Comparison of ENCODE assay signal across 9 cellular contexts in the genomic region with DNA sequence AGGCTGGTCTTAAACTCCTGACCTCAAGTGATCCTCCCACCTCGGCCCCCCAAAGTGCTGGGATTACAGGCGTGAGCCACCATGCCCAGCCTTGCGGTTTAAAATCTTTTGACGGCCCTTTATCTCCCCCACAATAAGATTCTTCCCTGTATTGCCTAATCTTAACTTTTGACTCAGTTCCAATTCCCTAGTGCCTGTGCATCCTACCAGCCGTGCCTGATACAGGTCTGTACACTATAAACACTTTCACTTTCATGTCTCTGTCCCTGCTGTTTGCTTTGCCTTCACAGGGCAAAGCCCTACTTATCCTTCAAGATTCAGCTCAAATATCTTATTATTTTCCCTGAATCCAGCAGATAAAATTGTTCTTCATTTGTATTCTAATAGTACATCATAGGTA.
A peak's percentile ranks its signal among the peaks of the same experiment; 100 is the strongest.
DNase-seq lines count a peak whose midpoint lies in the region; ATAC-seq and TF ChIP-seq lines count a peak whose summit lies in the region.
"Had no signal": no experiment of that assay in that cellular context is flagged by ENCODE, and none has a peak within 500 bp of the region (broad histone marks: within the 10 kb centered on the region; RNA-seq: fewer than 3 reads in every experiment).

No MANE protein-coding gene starts in this region.

- H3K9me3 Mint-ChIP-seq in activated CD4-positive, alpha-beta T cell treated with anti-CD3 and anti-CD28 coated beads, Interleukin-2, amount 10 ng/mL, durations not matched to agents 24 days and 14 days, result no peaks in the 10 kb centered on the region
- no peaks in the 10 kb centered on the region for H3K9me3 Mint-ChIP-seq in stimulated activated memory B cell treated with anti-CD40 and anti-IgM and Interleukin-4, amounts not matched to agents 10 μg/mL and 1 μg/mL and 100 μg/mL, for 72 hours

- peak overlapping the region in 1 of 4 donors; percentile 54 for H3K27ac ChIP-seq in Peyer's patch
- H3K27ac ChIP-seq: C4-2B had no signal

- H3K36me3 ChIP-seq in endocrine pancreas (ENCODE audit: control insufficient read depth, insufficient read depth, low read length) (no peaks in the 10 kb centered on the region), Peyer's patch (no peaks in the 10 kb centered on the region)

- DNase-seq in activated CD4-positive, alpha-beta T cell treated with anti-CD3 and anti-CD28 coated beads, Interleukin-2, amount 10 ng/mL, durations not matched to agents 24 days and 14 days, result peak; percentile 54
- no peak for DNase-seq in activated CD4-positive, alpha-beta T cell treated with anti-CD3 and anti-CD28 coated beads for 4 hours
- DNase-seq in mucosa of gallbladder (ENCODE audit: low spot score) (no peak), SK-N-DZ (ENCODE audit: low spot score) (no peak), Peyer's patch (no peak)

- H3K4me1 ChIP-seq in endocrine pancreas (ENCODE audit: control insufficient read depth, insufficient read depth, low read length) (no peaks in the 10 kb centered on the region), Peyer's patch (no peaks in the 10 kb centered on the region)

- H3K4me3 ChIP-seq in endocrine pancreas (ENCODE audit: control insufficient read depth, insufficient read depth, low read length) (peak overlapping the region; percentile 66), Peyer's patch (no peak overlapping the region)

- H3K27ac Mint-ChIP-seq in activated CD4-positive, alpha-beta T cell treated with anti-CD3 and anti-CD28 coated beads, Interleukin-2, amount 10 ng/mL, durations not matched to agents 24 days and 14 days, result no peak overlapping the region
- peak overlapping the region; percentile 54 for H3K27ac Mint-ChIP-seq in stimulated activated memory B cell treated with anti-CD40 and anti-IgM and Interleukin-4, amounts not matched to agents 10 μg/mL and 1 μg/mL and 100 μg/mL, for 72 hours

- H3K4me1 Mint-ChIP-seq in activated CD4-positive, alpha-beta T cell treated with anti-CD3 and anti-CD28 coated beads, Interleukin-2, amount 10 ng/mL, durations not matched to agents 24 days and 14 days, result peaks cover 10% of the 10 kb centered on the region
- peaks cover 17% of the 10 kb centered on the region for H3K4me1 Mint-ChIP-seq in stimulated activated memory B cell treated with anti-CD40 and anti-IgM and Interleukin-4, amounts not matched to agents 10 μg/mL and 1 μg/mL and 100 μg/mL, for 72 hours

- H3K27me3 ChIP-seq in endocrine pancreas (ENCODE audit: control insufficient read depth, insufficient read depth, low read length) (no peaks in the 10 kb centered on the region), Peyer's patch (no peaks in the 10 kb centered on the region)

- peak overlapping the region; percentile 19 for H3K9ac ChIP-seq in endocrine pancreas (ENCODE audit: control insufficient read depth, insufficient read depth, low read length)

- no peak for TF ChIP-seq POLR2A in Peyer's patch (IDR thresholded peaks at IDR 0.05)

- no peaks in the 10 kb centered on the region for H3K27me3 Mint-ChIP-seq in activated CD4-positive, alpha-beta T cell treated with anti-CD3 and anti-CD28 coated beads, Interleukin-2, amount 10 ng/mL, durations not matched to agents 24 days and 14 days
- no peaks in the 10 kb centered on the region for H3K27me3 Mint-ChIP-seq in stimulated activated memory B cell treated with anti-CD40 and anti-IgM and Interleukin-4, amounts not matched to agents 10 μg/mL and 1 μg/mL and 100 μg/mL, for 72 hours

- intact Hi-C loops in activated CD4-positive, alpha-beta T cell treated with anti-CD3 and anti-CD28 coated beads, Interleukin-2, amount 10 ng/mL, durations not matched to agents 24 days and 14 days (cut with micrococcal nuclease), result no loop called here

- H3K9me3 ChIP-seq in endocrine pancreas (ENCODE audit: control insufficient read depth, low read length), result no peaks in the 10 kb centered on the region
- no peaks in the 10 kb centered on the region for H3K9me3 ChIP-seq in Peyer's patch

- TF ChIP-seq CTCF in Peyer's patch (IDR thresholded peaks at IDR 0.05), result no peak

- H3K4me3 Mint-ChIP-seq in activated CD4-positive, alpha-beta T cell treated with anti-CD3 and anti-CD28 coated beads, Interleukin-2, amount 10 ng/mL, durations not matched to agents 24 days and 14 days, result no peak overlapping the region
- no peak overlapping the region for H3K4me3 Mint-ChIP-seq in stimulated activated memory B cell treated with anti-CD40 and anti-IgM and Interleukin-4, amounts not matched to agents 10 μg/mL and 1 μg/mL and 100 μg/mL, for 72 hours

- peak; percentile 75 for ATAC-seq in HG03460 (IDR thresholded peaks at IDR 0.05; ENCODE audit: unreplicated experiment)
- no peak for ATAC-seq in stimulated activated memory B cell treated with anti-CD40 and anti-IgM and Interleukin-4, amounts not matched to agents 10 μg/mL and 1 μg/mL and 100 μg/mL, for 72 hours

- H3K36me3 Mint-ChIP-seq in activated CD4-positive, alpha-beta T cell treated with anti-CD3 and anti-CD28 coated beads, Interleukin-2, amount 10 ng/mL, durations not matched to agents 24 days and 14 days (ENCODE audit: low read depth), result peaks cover 9% of the 10 kb centered on the region
- peaks cover 54% of the 10 kb centered on the region for H3K36me3 Mint-ChIP-seq in stimulated activated memory B cell treated with anti-CD40 and anti-IgM and Interleukin-4, amounts not matched to agents 10 μg/mL and 1 μg/mL and 100 μg/mL, for 72 hours
